ENCODE assay signal across 8 cellular contexts in the genomic region with DNA sequence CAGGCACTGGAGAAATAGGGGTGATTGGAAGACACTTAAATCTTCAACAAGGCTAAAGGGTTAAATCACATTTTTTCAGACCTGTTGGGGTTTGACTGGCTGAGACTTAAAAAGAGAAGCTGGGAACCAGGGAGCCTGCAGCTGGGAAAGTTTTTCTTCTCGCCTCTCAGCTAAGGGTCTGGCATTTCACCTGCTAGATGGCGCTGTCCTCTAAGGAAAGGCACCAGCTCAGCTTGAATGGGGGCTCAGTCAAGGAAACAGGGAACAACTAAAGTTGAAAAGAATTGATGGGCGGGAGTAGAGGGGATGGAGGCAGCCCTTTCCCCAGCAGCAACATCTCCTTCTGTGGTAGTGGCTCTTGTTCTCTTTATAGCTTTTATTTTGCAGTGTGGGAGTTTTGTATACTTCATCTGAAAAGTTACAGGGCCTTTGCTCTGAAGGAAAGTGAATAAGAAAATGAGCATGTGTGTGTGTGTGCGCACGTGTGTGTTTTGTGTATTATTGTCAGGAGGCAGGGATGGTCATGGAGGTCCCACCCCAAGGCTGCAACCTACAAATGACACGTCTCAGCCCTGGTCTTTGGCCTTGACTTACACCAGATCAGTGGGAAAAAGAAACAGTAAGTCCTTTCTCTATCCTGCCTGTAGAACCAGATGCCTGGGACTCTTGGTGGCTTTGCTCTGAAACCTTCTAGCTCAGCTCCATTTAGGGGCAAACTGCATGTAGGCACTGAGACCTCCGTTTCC.
A peak's percentile ranks its signal among the peaks of the same experiment; 100 is the strongest.
DNase-seq lines count a peak whose midpoint lies in the region; ATAC-seq, FAIRE-seq and TF ChIP-seq lines count a peak whose summit lies in the region.

No MANE protein-coding gene starts in this region.

- peaks cover 6% of the 10 kb centered on the region; the same call in 1 of the 2 replicates for H3K4me1 ChIP-seq in MM.1S (ENCODE audit: low read length)
- no peaks in the 10 kb centered on the region for H3K4me1 ChIP-seq in GM12878 (ENCODE audit: control insufficient read depth, insufficient read depth, low read length)

- peak; percentile 99 for TF ChIP-seq RAD21 in GM12878 (IDR thresholded peaks at IDR 0.05; ENCODE audit: insufficient read depth, low read depth, low read length)

- TF ChIP-seq EP300 in GM12878 (IDR thresholded peaks at IDR 0.05; ENCODE audit: borderline replicate concordance in 1 of 2, control insufficient read depth in 1 of 2, low read depth in 2 of 2, low read length in 2 of 2), result no peak

- FAIRE-seq in GM12878 (lab: Jason Lieb, UNC), result peak; percentile 47

- no peaks in the 10 kb centered on the region for H3K79me2 ChIP-seq in MM.1S (ENCODE audit: low read length)
- no peaks in the 10 kb centered on the region for H3K79me2 ChIP-seq in GM12878 (ENCODE audit: control insufficient read depth, insufficient read depth, low read length)

- no peak overlapping the region for H3K9ac ChIP-seq in MM.1S (ENCODE audit: low read length)
- no peak overlapping the region for H3K9ac ChIP-seq in GM12878 (ENCODE audit: control insufficient read depth, insufficient read depth, low read length)

- H3K9me2 ChIP-seq in MM.1S (replicated peaks; ENCODE audit: insufficient read depth, low read length), result no peaks in the 10 kb centered on the region

- POLR2A ChIA-PET in AG04450 (lab: Yijun Ruan, JAX) (no interaction called here), GM12878 (lab: Charles Lee) (interaction anchor here (0.6 to 0.9 kb wide), 3 partner anchors 20 to 488 kb away, joined by 3 to 5 read pairs (median 3); no protein-coding TSS in a partner anchor)

- no peak overlapping the region for H3K4me3 ChIP-seq in AG04450 (ENCODE audit: low read depth, low read length)
- no peak overlapping the region for H3K4me3 ChIP-seq in MM.1S (ENCODE audit: low read length)
- H3K4me3 ChIP-seq in GM12878, result no peak overlapping the region

- no peak overlapping the region for H3K27ac ChIP-seq in AG04450 (ENCODE audit: low read depth, low read length)
- no peak overlapping the region for H3K27ac ChIP-seq in MM.1S (ENCODE audit: low read length)
- no peak overlapping the region for H3K27ac ChIP-seq in GM12878 (ENCODE audit: control insufficient read depth, insufficient read depth)

- RAD21 ChIA-PET in GM12878 (lab: Charles Lee; ENCODE audit: unreplicated experiment), result interaction anchor here (0.7 to 3.2 kb wide), 44 partner anchors 13 to 1033 kb away, joined by 3 to 96 read pairs (median 3); no protein-coding TSS in a partner anchor

- in situ Hi-C loops in GM13977 (cut with MboI; ENCODE audit: low pct_unique_long_range_greater_than_20kb, low sequenced_read_pairs, unreplicated experiment) (loop anchor here (10.0 kb wide), 1 partner anchor 940 kb away; no protein-coding TSS in a partner anchor), GM12878 (cut with MboI) (loop anchor here (5.0 kb wide), 2 partner anchors 507 to 932 kb away; no protein-coding TSS in a partner anchor)

- TF ChIP-seq CTCF in AG04450 (IDR thresholded peaks at IDR 0.05; ENCODE audit: low read depth, low read length), result peak; percentile 90
- TF ChIP-seq CTCF in GM13977 (IDR thresholded peaks at IDR 0.05; ENCODE audit: extremely low read depth, insufficient read depth, missing control alignments), result peak; percentile 86
- peak; percentile 91 for TF ChIP-seq CTCF in MM.1S (IDR thresholded peaks at IDR 0.05; ENCODE audit: low read length)
- TF ChIP-seq CTCF in GM12878 (IDR thresholded peaks at IDR 0.05 in 2 of 3, conservative IDR thresholded peaks at IDR 0.05 in 1 of 3; ENCODE audit: control insufficient read depth in 2 of 3, extremely low read depth in 1 of 3, insufficient read depth in 1 of 3, low read depth in 3 of 3, low read length in 3 of 3), result peak; percentile 81 to 87 (median 84)

- SMC1A ChIA-PET in GM12878 (lab: Charles Lee; ENCODE audit: uncharacterized antibody, unreplicated experiment), result interaction anchor here (0.6 to 7.1 kb wide), 32 partner anchors 12 to 1148 kb away, joined by 3 to 100 read pairs (median 4); no protein-coding TSS in a partner anchor

- H3K9me3 ChIP-seq in AG04450 (ENCODE audit: control insufficient read depth, insufficient read depth, low read length), result no peaks in the 10 kb centered on the region
- H3K9me3 ChIP-seq in MM.1S (replicated peaks; ENCODE audit: insufficient read depth, low read length), result no peaks in the 10 kb centered on the region
- no peaks in the 10 kb centered on the region for H3K9me3 ChIP-seq in GM12878 (replicated peaks; ENCODE audit: control insufficient read depth, insufficient read depth, low read length)

- DNase-seq in AG04450 (ENCODE audit: low read depth, low spot score), result peak; percentile 11
- peak; percentile 75 for DNase-seq in GM13977 (ENCODE audit: low spot score)
- DNase-seq in MM.1S, result peak; percentile 68
- peak; percentile 3 for DNase-seq in T follicular helper cell (ENCODE audit: low read depth)
- DNase-seq in GM12878 (ENCODE audit: low read depth, low spot score), result peak; percentile 27
- peak; percentile 54 for DNase-seq in iPS DF 19.7 (ENCODE audit: low read depth, low spot score)
- peak; percentile 52 for DNase-seq in smooth muscle cell of the brain vasculature (ENCODE audit: low read depth, low spot score)
- no peak for DNase-seq in effector CD4-positive, alpha-beta T cell

- H4K20me1 ChIP-seq in MM.1S (ENCODE audit: insufficient read depth, low read length) (no peaks in the 10 kb centered on the region), GM12878 (ENCODE audit: control insufficient read depth, insufficient read depth) (no peaks in the 10 kb centered on the region)

- CTCF ChIA-PET in AG04450 (lab: Charles Lee) (interaction anchor here (0.5 to 4.3 kb wide), 34 partner anchors 12 to 957 kb away, joined by 3 to 55 read pairs (median 4); no protein-coding TSS in a partner anchor), GM12878 (lab: Yijun Ruan, JAX) (interaction anchor here (0.6 to 9.0 kb wide), 55 partner anchors 8 to 1156 kb away, joined by 3 to 137 read pairs (median 4); no protein-coding TSS in a partner anchor)

- H3K4me2 ChIP-seq in MM.1S (ENCODE audit: low read depth, low read length) (no peak overlapping the region), GM12878 (ENCODE audit: control insufficient read depth, insufficient read depth) (no peak overlapping the region)

- TF ChIP-seq POLR2A in GM12878 (IDR thresholded peaks at IDR 0.05; ENCODE audit: low read depth, low read length), result no peak

- ATAC-seq in GM12878, result peak; percentile 97

- intact Hi-C loops in GM12878 (cut with micrococcal nuclease; ENCODE audit: unreplicated experiment), result loop anchor here (1.0 to 5.0 kb wide), 4 partner anchors 502 to 958 kb away; no protein-coding TSS in a partner anchor

- BruUV-seq in GM12878 (replicated peaks; lab: Mats Ljungman, UMichigan), result no TSS peak

- H3K27me3 ChIP-seq in AG04450 (ENCODE audit: control insufficient read depth, insufficient read depth, low read length) (peaks cover 2% of the 10 kb centered on the region), MM.1S (replicated peaks; ENCODE audit: insufficient read depth, low read length) (no peaks in the 10 kb centered on the region), GM12878 (replicated peaks in 1 of 2; ENCODE audit: control insufficient read depth in 2 of 2, insufficient read depth in 2 of 2, low read length in 1 of 2) (peaks cover 0 to 1% of the 10 kb centered on the region in 2 experiments; a peak in 1 of 4 replicates)

- H3K36me3 ChIP-seq in MM.1S (replicated peaks; ENCODE audit: insufficient read depth, low read length) (no peaks in the 10 kb centered on the region), GM12878 (ENCODE audit: control insufficient read depth in 2 of 2, insufficient read depth in 2 of 2, low read length in 1 of 2) (no peaks in the 10 kb centered on the region)

- no peaks in the 10 kb centered on the region for H3F3A ChIP-seq in MM.1S (ENCODE audit: insufficient read depth, low read length)

- H2AFZ ChIP-seq in MM.1S (ENCODE audit: low read length) (no peak overlapping the region), GM12878 (ENCODE audit: control insufficient read depth, low read depth, low read length) (no peak overlapping the region)

- 10% methylated on average over 7 of the region's 7 CpGs for WGBS in GM12878 (ENCODE audit: insufficient coverage, insufficient replicate concordance, low lambda C conversion rate, missing lambda C conversion rate)

TF ChIP-seq in GM12878, 131 proteins besides CTCF, POLR2A, EP300 and RAD21 (continues in another document):
- TF ChIP-seq HDAC6 (IDR thresholded peaks at IDR 0.05; ENCODE audit: unreplicated experiment) (no peak), ZBTB11 (CRISPR knock-in tag; IDR thresholded peaks at IDR 0.05) (no peak)
- TF ChIP-seq, protein P1, sequence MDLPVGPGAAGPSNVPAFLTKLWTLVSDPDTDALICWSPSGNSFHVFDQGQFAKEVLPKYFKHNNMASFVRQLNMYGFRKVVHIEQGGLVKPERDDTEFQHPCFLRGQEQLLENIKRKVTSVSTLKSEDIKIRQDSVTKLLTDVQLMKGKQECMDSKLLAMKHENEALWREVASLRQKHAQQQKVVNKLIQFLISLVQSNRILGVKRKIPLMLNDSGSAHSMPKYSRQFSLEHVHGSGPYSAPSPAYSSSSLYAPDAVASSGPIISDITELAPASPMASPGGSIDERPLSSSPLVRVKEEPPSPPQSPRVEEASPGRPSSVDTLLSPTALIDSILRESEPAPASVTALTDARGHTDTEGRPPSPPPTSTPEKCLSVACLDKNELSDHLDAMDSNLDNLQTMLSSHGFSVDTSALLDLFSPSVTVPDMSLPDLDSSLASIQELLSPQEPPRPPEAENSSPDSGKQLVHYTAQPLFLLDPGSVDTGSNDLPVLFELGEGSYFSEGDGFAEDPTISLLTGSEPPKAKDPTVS (IDR thresholded peaks at IDR 0.05; ENCODE audit: low read depth, low read length), result no peak
